Comparison of ENCODE assay signal across 16 cellular contexts in the genomic region with DNA sequence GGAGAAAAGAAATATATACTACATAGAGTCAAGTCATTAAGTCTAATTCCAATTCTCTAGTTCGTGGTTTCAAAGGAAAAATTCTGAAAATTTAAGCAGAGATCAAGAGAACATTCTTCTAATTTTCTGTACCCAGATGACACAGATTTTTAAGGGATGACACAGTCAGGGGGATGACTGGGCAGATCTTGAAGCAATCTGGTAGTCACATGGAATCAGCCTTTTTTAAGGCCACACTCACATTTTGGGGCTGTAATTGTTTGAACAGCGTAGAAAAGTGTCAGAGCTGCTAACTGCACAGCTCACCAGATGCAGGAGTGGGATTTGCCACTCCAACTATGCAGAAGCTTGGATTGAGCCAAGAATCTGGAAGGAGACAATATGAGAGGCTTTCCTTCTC. TPM values are rescaled to one million over a fixed set of nuclear protein-coding genes. Genes with fewer than 3 reads are reported as not detected.
DNase-seq lines count a peak whose midpoint lies in the region; ATAC-seq and TF ChIP-seq lines count a peak whose summit lies in the region.
"Had no signal": no experiment of that assay in that cellular context is flagged by ENCODE, and none has a peak within 500 bp of the region (broad histone marks: within the 10 kb centered on the region; RNA-seq: fewer than 3 reads in every experiment).

No MANE protein-coding gene starts in this region.

- TF ChIP-seq POLR2A in right lobe of liver (IDR thresholded peaks at IDR 0.05), result no peak

- H3K9me3 ChIP-seq in adipocyte (ENCODE audit: control insufficient read depth, low read length), result no peaks in the 10 kb centered on the region
- H3K9me3 ChIP-seq in MG63, result no peaks in the 10 kb centered on the region
- no peaks in the 10 kb centered on the region for H3K9me3 ChIP-seq in right lobe of liver
- H3K9me3 ChIP-seq in T-helper 17 cell (ENCODE audit: control insufficient read depth, low read length, poor library complexity, severe bottlenecking), result no peaks in the 10 kb centered on the region
- H3K9me3 ChIP-seq: gastrocnemius medialis had no signal

- H3K4me1 Mint-ChIP-seq in T-helper 17 cell, result no peaks in the 10 kb centered on the region
- H3K4me1 Mint-ChIP-seq: activated naive CD8-positive, alpha-beta T cell treated with anti-CD3 and anti-CD28 coated beads, Interleukin-2, amount 10 ng/mL, durations not matched to agents 7 days and 5 days; T-cell had no signal

- H3K4me3 ChIP-seq in adipocyte (ENCODE audit: low read length), result peak overlapping the region; percentile 57
- no peak overlapping the region for H3K4me3 ChIP-seq in MG63
- no peak overlapping the region for H3K4me3 ChIP-seq in right lobe of liver
- H3K4me3 ChIP-seq: gastrocnemius medialis had no signal

- H3K27me3 ChIP-seq in adipocyte (replicated peaks; ENCODE audit: control insufficient read depth, insufficient read depth, low read length) (no peaks in the 10 kb centered on the region), MG63 (0 out of 2 replicates have a peak, but pooled peaks cover 2% of the 10 kb centered on the region), right lobe of liver (no peaks in the 10 kb centered on the region)
- H3K27me3 ChIP-seq: gastrocnemius medialis had no signal

- H3K27ac Mint-ChIP-seq in T-helper 17 cell, result no peak overlapping the region
- H3K27ac Mint-ChIP-seq: activated naive CD8-positive, alpha-beta T cell treated with anti-CD3 and anti-CD28 coated beads, Interleukin-2, amount 10 ng/mL, durations not matched to agents 7 days and 5 days; T-cell had no signal

- no peak overlapping the region for H3K4me3 Mint-ChIP-seq in T-helper 17 cell
- H3K4me3 Mint-ChIP-seq: activated naive CD8-positive, alpha-beta T cell treated with anti-CD3 and anti-CD28 coated beads, Interleukin-2, amount 10 ng/mL, durations not matched to agents 7 days and 5 days; T-cell had no signal

- no peaks in the 10 kb centered on the region for H3K36me3 ChIP-seq in adipocyte (ENCODE audit: control insufficient read depth, insufficient read depth, low read length, severe bottlenecking)
- no peaks in the 10 kb centered on the region for H3K36me3 ChIP-seq in MG63
- H3K36me3 ChIP-seq in right lobe of liver, result no peaks in the 10 kb centered on the region
- H3K36me3 ChIP-seq: gastrocnemius medialis had no signal

- peaks cover 45% of the 10 kb centered on the region for H3K4me1 ChIP-seq in adipocyte (ENCODE audit: control insufficient read depth, insufficient read depth, low read length)
- no peaks in the 10 kb centered on the region for H3K4me1 ChIP-seq in right lobe of liver
- H3K4me1 ChIP-seq: gastrocnemius medialis had no signal

- ATAC-seq in right lobe of liver (no peak), T-helper 17 cell (no peak)
- ATAC-seq: gastrocnemius medialis, T-cell had no signal

- intact Hi-C loops in right lobe of liver (cut with DNase I), result no loop called here

- no peak for TF ChIP-seq CTCF in right lobe of liver (IDR thresholded peaks at IDR 0.05)

- no peaks in the 10 kb centered on the region for H3K36me3 Mint-ChIP-seq in T-helper 17 cell (ENCODE audit: low read depth)
- H3K36me3 Mint-ChIP-seq: activated naive CD8-positive, alpha-beta T cell treated with anti-CD3 and anti-CD28 coated beads, Interleukin-2, amount 10 ng/mL, durations not matched to agents 7 days and 5 days; T-cell had no signal

- H3K9ac ChIP-seq in adipocyte (ENCODE audit: low read length), result peak overlapping the region; percentile 63

- WGBS in right lobe of liver (ENCODE audit: insufficient coverage, low coverage, low lambda C conversion rate, missing lambda C conversion rate), result 41% methylated on average over 2 of the region's 2 CpGs

- peaks cover 6% of the 10 kb centered on the region for H3K27me3 Mint-ChIP-seq in T-helper 17 cell
- H3K27me3 Mint-ChIP-seq: activated naive CD8-positive, alpha-beta T cell treated with anti-CD3 and anti-CD28 coated beads, Interleukin-2, amount 10 ng/mL, durations not matched to agents 7 days and 5 days had no signal

- peak; percentile 75 for DNase-seq in GM03348 (ENCODE audit: low spot score)
- DNase-seq in adipocyte (ENCODE audit: low read depth), result peak; percentile 71
- peak; percentile 20 for DNase-seq in hepatic stellate cell (ENCODE audit: low spot score)
- peak; percentile 2 for DNase-seq in stromal cell of bone marrow (ENCODE audit: low read depth)
- DNase-seq in NCI-H526 treated with DMSO at 0.1 percent for 48 hours (lab: John Stamatoyannopoulos, UW), result no peak
- no peak for DNase-seq in MG63
- no peak for DNase-seq in right lobe of liver
- no peak for DNase-seq in T-helper 17 cell
- DNase-seq: activated CD4-positive, alpha-beta T cell treated with anti-CD3 and anti-CD28 coated beads for 1 hour; activated naive CD8-positive, alpha-beta T cell treated with anti-CD3 and anti-CD28 coated beads, Interleukin-2, amount 10 ng/mL, durations not matched to agents 7 days and 5 days; cortex of kidney; gastrocnemius medialis; NCI-H1092; NCI-H226; stimulated activated naive CD4-positive, alpha-beta T cell; T-cell had no signal

- no peak overlapping the region for H3K27ac ChIP-seq in right lobe of liver
- H3K27ac ChIP-seq: gastrocnemius medialis had no signal

RNA-seq across cellular contexts. Expression of a gene that starts 20.4 kb away (rescaled TPM):
- total RNA-seq in MG63 (2014; rRNA removed; shearing (Covaris generic); ENCODE audit: low replicate concordance), result 1.6 and 3.1 TPM in 2 replicates
- total RNA-seq in right lobe of liver (10 to 100 TPM in 1 of 6 experiments, 1 to 10 TPM in 5; 1.6 to 10.3 (median 5.6) TPM), T-helper 17 cell (100 to 1,000 TPM; 207 to 300 TPM)

Comparison
In these comparisons a context has a peak if more than half of its experiments do, and no peak if none do; other contexts are left out.
1. DNase-seq: peak in GM03348 (single experiment), adipocyte (single experiment), hepatic stellate cell (single experiment) and stromal cell of bone marrow (single experiment); none in NCI-H526 treated with DMSO at 0.1 percent for 48 hours (single experiment), MG63 (single experiment), right lobe of liver (0 of 3) and T-helper 17 cell (0 of 3).
2. RNA of a gene that starts 20.4 kb away (total RNA-seq): 207 to 300 TPM in T-helper 17 cell; 1.6 to 10.3 TPM in right lobe of liver and 1.6 to 3.1 TPM in MG63; every median in the first group is over 10 times any median in the second.